1 cellular context compared by ENCODE assay signal in genomic region chr12:49054524-49054923, GRCh38.
TF ChIP-seq lines count a peak whose summit lies in the region.

No MANE protein-coding gene starts in this region.

TF ChIP-seq in HEK293T, 16 proteins besides CTCF, POLR2A, EP300 and RAD21:
- TF ChIP-seq ZNF384 (IDR thresholded peaks at IDR 0.05) (no peak), LEF1 (IDR thresholded peaks at IDR 0.05; ENCODE audit: borderline replicate concordance) (no peak), SP1 (IDR thresholded peaks at IDR 0.05) (no peak), L3MBTL2 (conservative IDR thresholded peaks at IDR 0.05) (no peak), NFRKB (IDR thresholded peaks at IDR 0.05) (no peak), HDGF (IDR thresholded peaks at IDR 0.05; ENCODE audit: borderline replicate concordance) (no peak), FOXM1 (IDR thresholded peaks at IDR 0.05; ENCODE audit: borderline replicate concordance) (no peak), TARDBP (IDR thresholded peaks at IDR 0.05) (no peak), CTBP1 (IDR thresholded peaks at IDR 0.05; ENCODE audit: borderline replicate concordance) (no peak), ARNT (IDR thresholded peaks at IDR 0.05) (no peak), FOXK2 (IDR thresholded peaks at IDR 0.05) (no peak), ELF4 (IDR thresholded peaks at IDR 0.05) (no peak), SUZ12 (IDR thresholded peaks at IDR 0.05) (no peak), FOXA1 (IDR thresholded peaks at IDR 0.05) (no peak), BHLHE40 (IDR thresholded peaks at IDR 0.05; ENCODE audit: borderline replicate concordance) (no peak)
- TF ChIP-seq, protein P1, sequence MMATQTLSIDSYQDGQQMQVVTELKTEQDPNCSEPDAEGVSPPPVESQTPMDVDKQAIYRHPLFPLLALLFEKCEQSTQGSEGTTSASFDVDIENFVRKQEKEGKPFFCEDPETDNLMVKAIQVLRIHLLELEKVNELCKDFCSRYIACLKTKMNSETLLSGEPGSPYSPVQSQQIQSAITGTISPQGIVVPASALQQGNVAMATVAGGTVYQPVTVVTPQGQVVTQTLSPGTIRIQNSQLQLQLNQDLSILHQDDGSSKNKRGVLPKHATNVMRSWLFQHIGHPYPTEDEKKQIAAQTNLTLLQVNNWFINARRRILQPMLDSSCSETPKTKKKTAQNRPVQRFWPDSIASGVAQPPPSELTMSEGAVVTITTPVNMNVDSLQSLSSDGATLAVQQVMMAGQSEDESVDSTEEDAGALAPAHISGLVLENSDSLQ (IDR thresholded peaks at IDR 0.05) = no peak
